Comparison of ENCODE assay signal across 1 cellular context in genomic region chr3:57826952-57827723, GRCh38.
TF ChIP-seq lines count a peak whose summit lies in the region.

No MANE protein-coding gene starts in this region.

TF ChIP-seq in GM23338, 12 proteins besides CTCF, POLR2A, EP300 and RAD21 (continued from another document):
- TF ChIP-seq, protein P1, sequence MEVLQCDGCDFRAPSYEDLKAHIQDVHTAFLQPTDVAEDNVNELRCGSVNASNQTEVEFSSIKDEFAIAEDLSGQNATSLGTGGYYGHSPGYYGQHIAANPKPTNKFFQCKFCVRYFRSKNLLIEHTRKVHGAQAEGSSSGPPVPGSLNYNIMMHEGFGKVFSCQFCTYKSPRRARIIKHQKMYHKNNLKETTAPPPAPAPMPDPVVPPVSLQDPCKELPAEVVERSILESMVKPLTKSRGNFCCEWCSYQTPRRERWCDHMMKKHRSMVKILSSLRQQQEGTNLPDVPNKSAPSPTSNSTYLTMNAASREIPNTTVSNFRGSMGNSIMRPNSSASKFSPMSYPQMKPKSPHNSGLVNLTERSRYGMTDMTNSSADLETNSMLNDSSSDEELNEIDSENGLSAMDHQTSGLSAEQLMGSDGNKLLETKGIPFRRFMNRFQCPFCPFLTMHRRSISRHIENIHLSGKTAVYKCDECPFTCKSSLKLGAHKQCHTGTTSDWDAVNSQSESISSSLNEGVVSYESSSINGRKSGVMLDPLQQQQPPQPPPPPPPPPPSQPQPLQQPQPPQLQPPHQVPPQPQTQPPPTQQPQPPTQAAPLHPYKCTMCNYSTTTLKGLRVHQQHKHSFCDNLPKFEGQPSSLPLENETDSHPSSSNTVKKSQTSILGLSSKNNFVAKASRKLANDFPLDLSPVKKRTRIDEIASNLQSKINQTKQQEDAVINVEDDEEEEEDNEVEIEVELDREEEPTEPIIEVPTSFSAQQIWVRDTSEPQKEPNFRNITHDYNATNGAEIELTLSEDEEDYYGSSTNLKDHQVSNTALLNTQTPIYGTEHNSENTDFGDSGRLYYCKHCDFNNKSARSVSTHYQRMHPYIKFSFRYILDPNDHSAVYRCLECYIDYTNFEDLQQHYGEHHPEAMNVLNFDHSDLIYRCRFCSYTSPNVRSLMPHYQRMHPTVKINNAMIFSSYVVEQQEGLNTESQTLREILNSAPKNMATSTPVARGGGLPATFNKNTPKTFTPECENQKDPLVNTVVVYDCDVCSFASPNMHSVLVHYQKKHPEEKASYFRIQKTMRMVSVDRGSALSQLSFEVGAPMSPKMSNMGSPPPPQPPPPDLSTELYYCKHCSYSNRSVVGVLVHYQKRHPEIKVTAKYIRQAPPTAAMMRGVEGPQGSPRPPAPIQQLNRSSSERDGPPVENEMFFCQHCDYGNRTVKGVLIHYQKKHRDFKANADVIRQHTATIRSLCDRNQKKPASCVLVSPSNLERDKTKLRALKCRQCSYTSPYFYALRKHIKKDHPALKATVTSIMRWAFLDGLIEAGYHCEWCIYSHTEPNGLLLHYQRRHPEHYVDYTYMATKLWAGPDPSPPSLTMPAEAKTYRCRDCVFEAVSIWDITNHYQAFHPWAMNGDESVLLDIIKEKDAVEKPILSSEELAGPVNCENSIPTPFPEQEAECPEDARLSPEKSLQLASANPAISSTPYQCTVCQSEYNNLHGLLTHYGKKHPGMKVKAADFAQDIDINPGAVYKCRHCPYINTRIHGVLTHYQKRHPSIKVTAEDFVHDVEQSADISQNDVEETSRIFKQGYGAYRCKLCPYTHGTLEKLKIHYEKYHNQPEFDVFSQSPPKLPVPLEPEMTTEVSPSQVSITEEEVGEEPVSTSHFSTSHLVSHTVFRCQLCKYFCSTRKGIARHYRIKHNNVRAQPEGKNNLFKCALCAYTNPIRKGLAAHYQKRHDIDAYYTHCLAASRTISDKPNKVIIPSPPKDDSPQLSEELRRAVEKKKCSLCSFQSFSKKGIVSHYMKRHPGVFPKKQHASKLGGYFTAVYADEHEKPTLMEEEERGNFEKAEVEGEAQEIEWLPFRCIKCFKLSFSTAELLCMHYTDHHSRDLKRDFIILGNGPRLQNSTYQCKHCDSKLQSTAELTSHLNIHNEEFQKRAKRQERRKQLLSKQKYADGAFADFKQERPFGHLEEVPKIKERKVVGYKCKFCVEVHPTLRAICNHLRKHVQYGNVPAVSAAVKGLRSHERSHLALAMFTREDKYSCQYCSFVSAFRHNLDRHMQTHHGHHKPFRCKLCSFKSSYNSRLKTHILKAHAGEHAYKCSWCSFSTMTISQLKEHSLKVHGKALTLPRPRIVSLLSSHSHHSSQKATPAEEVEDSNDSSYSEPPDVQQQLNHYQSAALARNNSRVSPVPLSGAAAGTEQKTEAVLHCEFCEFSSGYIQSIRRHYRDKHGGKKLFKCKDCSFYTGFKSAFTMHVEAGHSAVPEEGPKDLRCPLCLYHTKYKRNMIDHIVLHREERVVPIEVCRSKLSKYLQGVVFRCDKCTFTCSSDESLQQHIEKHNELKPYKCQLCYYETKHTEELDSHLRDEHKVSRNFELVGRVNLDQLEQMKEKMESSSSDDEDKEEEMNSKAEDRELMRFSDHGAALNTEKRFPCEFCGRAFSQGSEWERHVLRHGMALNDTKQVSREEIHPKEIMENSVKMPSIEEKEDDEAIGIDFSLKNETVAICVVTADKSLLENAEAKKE (CRISPR knock-in tag; IDR thresholded peaks at IDR 0.05): no peak
- TF ChIP-seq POLR2AphosphoS5 (IDR thresholded peaks at IDR 0.05; ENCODE audit: low read depth) (no peak), STAT1 (IDR thresholded peaks at IDR 0.05; ENCODE audit: unreplicated experiment) (no peak), EZH2 (IDR thresholded peaks at IDR 0.05; ENCODE audit: low read depth, unreplicated experiment) (no peak), ETS1 (IDR thresholded peaks at IDR 0.05) (no peak), ZNF331 (CRISPR knock-in tag; IDR thresholded peaks at IDR 0.05; ENCODE audit: low read depth) (no peak)
